18 cellular contexts compared by ENCODE assay signal in the genomic region with DNA sequence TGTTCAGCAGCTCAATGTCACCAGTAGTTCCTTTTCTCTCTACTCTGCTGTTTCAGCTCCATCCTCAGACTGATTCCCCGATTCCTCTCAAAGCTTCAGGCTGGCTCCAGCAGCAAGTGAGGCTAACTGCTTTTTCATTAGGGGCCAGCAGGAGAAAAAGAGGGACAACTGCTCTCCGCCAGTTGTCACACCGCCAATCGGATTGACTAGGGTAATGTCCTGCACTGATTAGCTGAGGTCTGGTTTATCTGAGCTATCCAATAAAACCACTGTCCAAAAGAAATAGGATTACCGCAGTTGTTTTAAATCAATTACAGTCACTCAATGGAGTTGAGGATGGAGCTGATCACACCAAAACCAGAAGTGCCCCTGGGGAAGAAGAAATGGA.
"Had no signal": no experiment of that assay in that cellular context is flagged by ENCODE, and none has a peak within 500 bp of the region (broad histone marks: within the 10 kb centered on the region; RNA-seq: fewer than 3 reads in every experiment).

No MANE protein-coding gene starts in this region.

- H3K4me1 ChIP-seq: ascending aorta, gastroesophageal sphincter, lower lobe of right lung, sigmoid colon had no signal

- H3K27ac ChIP-seq: ascending aorta, brain microvascular endothelial cell, gastroesophageal sphincter, lower lobe of right lung, sigmoid colon had no signal

- H3K27me3 ChIP-seq: ascending aorta, brain microvascular endothelial cell, gastroesophageal sphincter, sigmoid colon had no signal

- DNase-seq: activated gamma-delta T cell treated with Interleukin-2 at 50 U/mL for 16 hours; activated T-cell treated with anti-CD3 and anti-CD28 coated beads, Interleukin-2, amount 50 U/mL, for 1 hour; caudate nucleus; head of caudate nucleus; lower lobe of right lung; naive thymus-derived CD8-positive, alpha-beta T cell; retina; sigmoid colon; stimulated activated CD4-positive, alpha-beta T cell treated with anti-CD3 and anti-CD28 coated beads, Interleukin-2, amount 100 ng/mL, for 48 hours; stimulated activated naive CD4-positive, alpha-beta T cell; T-cell had no signal

- H3K9me3 ChIP-seq: ascending aorta, gastroesophageal sphincter, lower lobe of right lung, sigmoid colon had no signal

- ATAC-seq: activated naive CD4-positive, alpha-beta T cell treated with anti-CD3 and anti-CD28 coated beads, Interleukin-2, amount 50 U/mL, for 72 hours; gastroesophageal sphincter; lower lobe of right lung; naive thymus-derived CD8-positive, alpha-beta T cell; T-cell; WTC11 had no signal

- H3K4me3 ChIP-seq: ascending aorta, gastroesophageal sphincter, lower lobe of right lung, sigmoid colon had no signal

- H3K36me3 ChIP-seq: ascending aorta, brain microvascular endothelial cell, gastroesophageal sphincter, lower lobe of right lung, sigmoid colon had no signal

- FAIRE-seq: keratinocyte, TTC549 had no signal
